37 cellular contexts compared by ENCODE assay signal in genomic region chr12:99647453-99647852, GRCh38. TPM values are rescaled to one million over a fixed set of nuclear protein-coding genes. Genes with fewer than 3 reads are reported as not detected.
"Had no signal": no experiment of that assay in that cellular context is flagged by ENCODE, and none has a peak within 500 bp of the region (broad histone marks: within the 10 kb centered on the region; RNA-seq: fewer than 3 reads in every experiment).

Gene GARIN6, plus strand, starts transcription at chr12:99647753. Its CDS starts 422 bp downstream, at chr12:99648175.

- H3K27ac ChIP-seq: adrenal gland, body of pancreas, colonic mucosa, epithelial cell of prostate, esophagus squamous epithelium, gastroesophageal sphincter, WERI-Rb-1 had no signal

- H3K36me3 ChIP-seq: adrenal gland, colonic mucosa, esophagus squamous epithelium, WERI-Rb-1 had no signal

- ATAC-seq: activated CD4-positive, CD25-positive, alpha-beta regulatory T cell treated with anti-CD3 and anti-CD28 coated beads, Interleukin-2, amount 50 U/mL, for 24 hours; activated CD8-positive, alpha-beta T cell treated with anti-CD3 and anti-CD28 coated beads for 36 hours; activated naive CD8-positive, alpha-beta T cell treated with anti-CD3 and anti-CD28 coated beads, Interleukin-2, amount 50 U/mL, for 24 hours; body of pancreas; T-helper 17 cell had no signal

- H3K27me3 ChIP-seq: adrenal gland, body of pancreas, colonic mucosa, esophagus squamous epithelium, gastroesophageal sphincter had no signal

- H3K4me1 ChIP-seq: adrenal gland, body of pancreas, colonic mucosa, esophagus squamous epithelium, gastroesophageal sphincter had no signal

- DNase-seq: activated B cell treated with CpG ODN at 0.5 μM for 24 hours; activated CD4-positive, alpha-beta T cell treated with anti-CD3 and anti-CD28 coated beads for 48 hours; activated CD4-positive, alpha-beta T cell treated with anti-CD3 and anti-CD28 coated beads, Interleukin-2, amount 50 U/mL, for 1 hour; activated CD4-positive, alpha-beta T cell treated with anti-CD3 and anti-CD28 coated beads, Interleukin-2, amount 50 U/mL, for 48 hours; activated CD8-positive, alpha-beta memory T cell treated with anti-CD3 and anti-CD28 coated beads for 24 hours; activated CD8-positive, alpha-beta T cell treated with anti-CD3 and anti-CD28 coated beads for 36 hours; activated effector memory CD4-positive, alpha-beta T cell treated with anti-CD3 and anti-CD28 coated beads, Interleukin-2, amount 50 U/mL, for 16 hours; activated naive CD4-positive, alpha-beta T cell treated with anti-CD3 and anti-CD28 coated beads for 36 hours; activated naive CD8-positive, alpha-beta T cell treated with anti-CD3 and anti-CD28 coated beads for 36 hours; activated naive CD8-positive, alpha-beta T cell treated with anti-CD3 and anti-CD28 coated beads, Interleukin-2, amount 50 U/mL, for 24 hours; activated T-cell treated with anti-CD3 and anti-CD28 coated beads, Interleukin-2, amount 50 U/mL, for 1 hour; activated T-cell treated with anti-CD3 and anti-CD28 coated beads, Interleukin-2, amount 50 U/mL, for 48 hours; adrenal gland; amygdala; aorta; body of pancreas; central memory CD4-positive, alpha-beta T cell; cerebellar nuclear complex; colonic mucosa; effector CD8-positive, alpha-beta T cell; esophagus squamous epithelium; foreskin melanocyte; T-helper 1 cell; T-helper 17 cell; T1000; WERI-Rb-1 had no signal

- H3K4me3 ChIP-seq: adrenal gland, body of pancreas, colonic mucosa, esophagus squamous epithelium, gastroesophageal sphincter had no signal

- H3K9me3 ChIP-seq: adrenal gland, body of pancreas, colonic mucosa, esophagus squamous epithelium, gastroesophageal sphincter had no signal

RNA-seq across cellular contexts. Expression of gene GARIN6, which starts in this region (rescaled TPM):
- total RNA-seq: activated B cell treated with CpG ODN at 0.5 μM for 24 hours; activated CD8-positive, alpha-beta T cell treated with anti-CD3 and anti-CD28 coated beads for 36 hours; activated naive CD4-positive, alpha-beta T cell treated with anti-CD3 and anti-CD28 coated beads for 36 hours; activated naive CD8-positive, alpha-beta T cell treated with anti-CD3 and anti-CD28 coated beads for 36 hours; activated T-helper 1 cell treated with anti-CD3 and anti-CD28 coated beads, Interleukin-12 subunit alpha, Interleukin-12 subunit beta, Interleukin-2, Interleukin-4 antibody, amounts not matched to agents 30 ng/mL and 10 ng/mL and 1 ng/mL, durations not matched to agents 14 hours and 24 hours and 36 hours; activated T-helper 2 cell treated with anti-CD3 and anti-CD28 coated beads, Interferon-gamma antibody, Interleukin-2, Interleukin-4, amounts not matched to agents 10 μg/mL and 5 μg/mL and 100 μg/mL, durations not matched to agents 14 hours and 24 hours and 36 hours; adrenal gland; aorta; body of pancreas; colonic mucosa; dermis microvascular lymphatic vessel endothelial cell; endothelial cell of umbilical vein; esophagus squamous epithelium; fibroblast of lung; fibroblast of villous mesenchyme; gastroesophageal sphincter; glomerular endothelial cell; T-helper 17 cell had no signal
- polyA plus RNA-seq: adrenal gland, aorta, endothelial cell of umbilical vein, esophagus, fibroblast of lung had no signal
